ENCODE assay signal across 32 cellular contexts in genomic region chr1:116148967-116149366, GRCh38. TPM values are rescaled to one million over a fixed set of nuclear protein-coding genes. Genes with fewer than 3 reads are reported as not detected.
"Had no signal": no experiment of that assay in that cellular context is flagged by ENCODE, and none has a peak within 500 bp of the region (broad histone marks: within the 10 kb centered on the region; RNA-seq: fewer than 3 reads in every experiment).

No MANE protein-coding gene starts in this region.

- H3K27ac ChIP-seq: ascending aorta, brain microvascular endothelial cell, coronary artery, esophagus squamous epithelium, gastroesophageal sphincter, heart right ventricle had no signal

- H3K27me3 ChIP-seq: ascending aorta, brain microvascular endothelial cell, dorsolateral prefrontal cortex, esophagus squamous epithelium, gastroesophageal sphincter, heart right ventricle had no signal

- DNase-seq: activated CD4-positive, alpha-beta memory T cell treated with anti-CD3 and anti-CD28 coated beads for 36 hours; activated CD4-positive, alpha-beta T cell treated with anti-CD3 and anti-CD28 coated beads for 36 hours; activated CD4-positive, alpha-beta T cell treated with anti-CD3 and anti-CD28 coated beads, Interleukin-2, amount 10 ng/mL, durations not matched to agents 24 days and 14 days; activated CD4-positive, CD25-positive, alpha-beta regulatory T cell; activated CD4-positive, CD25-positive, alpha-beta regulatory T cell treated with anti-CD3 and anti-CD28 coated beads, Interleukin-2, amount 50 U/mL, for 72 hours; activated CD8-positive, alpha-beta memory T cell treated with anti-CD3 and anti-CD28 coated beads, Interleukin-2, amount 50 U/mL, for 4 hours; activated CD8-positive, alpha-beta T cell treated with anti-CD3 and anti-CD28 coated beads, Interleukin-2, amount 10 ng/mL, durations not matched to agents 7 days and 5 days; activated gamma-delta T cell; activated naive CD4-positive, alpha-beta T cell; activated naive CD4-positive, alpha-beta T cell treated with anti-CD3 and anti-CD28 coated beads, Interleukin-2, amount 10 ng/mL, durations not matched to agents 7 days and 5 days; activated naive CD8-positive, alpha-beta T cell treated with anti-CD3 and anti-CD28 coated beads, Interleukin-2, amount 10 ng/mL, durations not matched to agents 7 days and 5 days; activated T-cell treated with anti-CD3 and anti-CD28 coated beads, Interleukin-2, amount 50 U/mL, for 1 hour; activated T-cell treated with anti-CD3 and anti-CD28 coated beads, Interleukin-2, amount 50 U/mL, for 72 hours; brain microvascular endothelial cell; dorsolateral prefrontal cortex; effector CD4-positive, alpha-beta T cell; effector memory CD8-positive, alpha-beta T cell; erythroblast; esophagus squamous epithelium; foreskin melanocyte; heart right ventricle; T-helper 1 cell; T-helper 17 cell; T1000 had no signal

- H3K36me3 ChIP-seq: ascending aorta, brain microvascular endothelial cell, esophagus squamous epithelium, gastroesophageal sphincter, heart right ventricle had no signal

- H3K4me3 ChIP-seq: ascending aorta, coronary artery, dorsolateral prefrontal cortex, esophagus squamous epithelium, gastroesophageal sphincter, heart right ventricle had no signal

RNA-seq across cellular contexts. Expression of gene MAB21L3, which starts 37.8 kb away (rescaled TPM):
- total RNA-seq: activated CD4-positive, alpha-beta memory T cell treated with anti-CD3 and anti-CD28 coated beads for 36 hours; activated CD4-positive, alpha-beta T cell treated with anti-CD3 and anti-CD28 coated beads for 36 hours; activated CD4-positive, alpha-beta T cell treated with anti-CD3 and anti-CD28 coated beads, Interleukin-2, amount 10 ng/mL, durations not matched to agents 24 days and 14 days; activated CD8-positive, alpha-beta memory T cell treated with anti-CD3 and anti-CD28 coated beads for 36 hours; activated CD8-positive, alpha-beta memory T cell treated with anti-CD3 and anti-CD28 coated beads, Interleukin-2, amount 10 ng/mL, durations not matched to agents 7 days and 5 days; activated CD8-positive, alpha-beta T cell treated with anti-CD3 and anti-CD28 coated beads, Interleukin-2, amount 10 ng/mL, durations not matched to agents 7 days and 5 days; activated naive CD4-positive, alpha-beta T cell treated with anti-CD3 and anti-CD28 coated beads, Interleukin-2, amount 50 U/mL, for 72 hours; activated naive CD8-positive, alpha-beta T cell treated with anti-CD3 and anti-CD28 coated beads, Interleukin-2, amount 10 ng/mL, durations not matched to agents 7 days and 5 days; ascending aorta; cardiac septum; glomerular endothelial cell; T-helper 17 cell had no signal
